17 cellular contexts compared by ENCODE assay signal in the genomic region with DNA sequence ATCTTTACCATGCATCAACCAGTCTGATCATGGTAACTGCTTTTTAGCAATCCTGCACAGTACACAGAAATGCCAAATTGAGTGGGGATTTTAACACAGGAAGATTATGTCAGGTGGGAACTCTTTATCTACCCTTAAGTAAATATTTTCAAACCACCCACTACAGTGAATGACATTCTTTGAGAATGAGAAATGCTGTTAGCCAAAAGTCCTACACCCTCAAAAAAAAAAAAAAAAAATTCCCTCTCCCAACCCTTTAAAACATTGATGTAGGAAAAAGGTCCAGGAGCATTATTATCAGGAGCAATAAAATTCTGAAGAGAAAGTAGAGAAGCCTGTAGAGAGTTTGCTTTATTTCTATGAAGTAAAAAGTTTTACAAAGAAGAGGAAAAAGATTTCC.
DNase-seq lines count a peak whose midpoint lies in the region; ATAC-seq and TF ChIP-seq lines count a peak whose summit lies in the region.
"Had no signal": no experiment of that assay in that cellular context is flagged by ENCODE, and none has a peak within 500 bp of the region (broad histone marks: within the 10 kb centered on the region; RNA-seq: fewer than 3 reads in every experiment).

No MANE protein-coding gene starts in this region.

- POLR2A ChIA-PET in Caco-2 (lab: Charles Lee), result no interaction called here
- POLR2A ChIA-PET in CD4-positive, alpha-beta memory T cell (lab: Charles Lee; ENCODE audit: partially characterized antibody), result no interaction called here

- CTCF ChIA-PET in Caco-2 (lab: Charles Lee), result no interaction called here
- CTCF ChIA-PET in CD4-positive, alpha-beta memory T cell (lab: Charles Lee; ENCODE audit: partially characterized antibody), result no interaction called here

- H3K36me3 ChIP-seq in Caco-2 (ENCODE audit: control insufficient read depth, insufficient read depth, low read length), result no peaks in the 10 kb centered on the region
- H3K36me3 ChIP-seq in CD4-positive, alpha-beta memory T cell (ENCODE audit: insufficient read depth, low read length), result no peaks in the 10 kb centered on the region
- H3K36me3 ChIP-seq: BLaER1 treated with 17β-estradiol and CSF1 and Interleukin-3, amounts not matched to agents 10 nM and 100 nM; upper lobe of left lung had no signal

- intact Hi-C loops in Caco-2 (cut with micrococcal nuclease; ENCODE audit: unreplicated experiment), result loop anchor here (1.0 kb wide), 1 partner anchor 14 kb away; no protein-coding TSS in a partner anchor
- intact Hi-C loops in CD4-positive, alpha-beta memory T cell (cut with micrococcal nuclease), result no loop called here

- peak overlapping the region; percentile 60 for H3K27ac Mint-ChIP-seq in Caco-2 (ENCODE audit: unreplicated experiment)
- no peak overlapping the region for H3K27ac Mint-ChIP-seq in CD4-positive, alpha-beta memory T cell
- H3K27ac Mint-ChIP-seq: activated CD8-positive, alpha-beta T cell treated with anti-CD3 and anti-CD28 coated beads for 36 hours had no signal

- H3K9me3 ChIP-seq in Caco-2, result no peaks in the 10 kb centered on the region; the same call in 1 of the 2 replicates
- H3K9me3 ChIP-seq in CD4-positive, alpha-beta memory T cell (ENCODE audit: control insufficient read depth in 1 of 2, low read length in 2 of 2), result no peaks in the 10 kb centered on the region
- H3K9me3 ChIP-seq: BLaER1 treated with 17β-estradiol and CSF1 and Interleukin-3, amounts not matched to agents 10 nM and 100 nM; upper lobe of left lung had no signal

- no peak overlapping the region for H3K27ac ChIP-seq in CD4-positive, alpha-beta memory T cell (ENCODE audit: low read depth, low read length)
- H3K27ac ChIP-seq: BLaER1 treated with 17β-estradiol and CSF1 and Interleukin-3, amounts not matched to agents 10 nM and 100 nM; KMS-11; upper lobe of left lung had no signal

- peaks cover 43% of the 10 kb centered on the region for H3K4me1 Mint-ChIP-seq in Caco-2 (ENCODE audit: low read depth, unreplicated experiment)
- peaks cover 0 to 3% (median 0%) of the 10 kb centered on the region in 4 donors for H3K4me1 Mint-ChIP-seq in CD4-positive, alpha-beta memory T cell

- peak overlapping the region; percentile 32 for H3K4me3 Mint-ChIP-seq in Caco-2 (ENCODE audit: unreplicated experiment)
- no peak overlapping the region for H3K4me3 Mint-ChIP-seq in CD4-positive, alpha-beta memory T cell
- H3K4me3 Mint-ChIP-seq: activated CD8-positive, alpha-beta T cell treated with anti-CD3 and anti-CD28 coated beads for 36 hours had no signal

- peaks cover 12% of the 10 kb centered on the region for H3K9me3 Mint-ChIP-seq in Caco-2 (ENCODE audit: unreplicated experiment)
- no peaks in the 10 kb centered on the region for H3K9me3 Mint-ChIP-seq in CD4-positive, alpha-beta memory T cell
- H3K9me3 Mint-ChIP-seq: activated CD8-positive, alpha-beta T cell treated with anti-CD3 and anti-CD28 coated beads for 36 hours had no signal

- DNase-seq in Caco-2 (no peak), LoVo (ENCODE audit: low spot score) (peak; percentile 44), cardiac fibroblast (ENCODE audit: low read depth in 2 of 2) (peak; percentile 27 to 68), lung microvascular endothelial cell (ENCODE audit: low read depth in 2 of 2) (peak; percentile 32 to 80), NCI-H526 (lab: John Stamatoyannopoulos, UW) (no peak), GDM1 (lab: John Stamatoyannopoulos, UW) (no peak)
- DNase-seq in CD4-positive, alpha-beta memory T cell, result no peak
- DNase-seq: activated CD8-positive, alpha-beta T cell treated with anti-CD3 and anti-CD28 coated beads for 36 hours; activated gamma-delta T cell; hippocampal formation; left ventricle myocardium superior; stimulated activated naive CD4-positive, alpha-beta T cell; upper lobe of left lung had no signal

- no peaks in the 10 kb centered on the region for H3K27me3 Mint-ChIP-seq in Caco-2 (ENCODE audit: insufficient read depth, unreplicated experiment)
- no peaks in the 10 kb centered on the region for H3K27me3 Mint-ChIP-seq in CD4-positive, alpha-beta memory T cell
- H3K27me3 Mint-ChIP-seq: activated CD8-positive, alpha-beta T cell treated with anti-CD3 and anti-CD28 coated beads for 36 hours had no signal

- ATAC-seq in HG02763 (IDR thresholded peaks at IDR 0.05; ENCODE audit: unreplicated experiment), result no peak
- ATAC-seq: activated CD8-positive, alpha-beta T cell treated with anti-CD3 and anti-CD28 coated beads for 36 hours; left ventricle myocardium superior; sciatic nerve had no signal

- peaks cover 36% of the 10 kb centered on the region for H3K4me1 ChIP-seq in Caco-2
- H3K4me1 ChIP-seq in CD4-positive, alpha-beta memory T cell (ENCODE audit: insufficient read depth, low read length), result no peaks in the 10 kb centered on the region
- H3K4me1 ChIP-seq: BLaER1 treated with 17β-estradiol and CSF1 and Interleukin-3, amounts not matched to agents 10 nM and 100 nM had no signal

- BruUV-seq in Caco-2 (replicated peaks; lab: Mats Ljungman, UMichigan), result no TSS peak

- no peaks in the 10 kb centered on the region for H3K27me3 ChIP-seq in Caco-2 (replicated peaks; ENCODE audit: control insufficient read depth, insufficient read depth, low read length)
- no peaks in the 10 kb centered on the region for H3K27me3 ChIP-seq in CD4-positive, alpha-beta memory T cell (ENCODE audit: insufficient read depth, low read length)
- H3K27me3 ChIP-seq: BLaER1 treated with 17β-estradiol and CSF1 and Interleukin-3, amounts not matched to agents 10 nM and 100 nM; upper lobe of left lung had no signal

- TF ChIP-seq CTCF in Caco-2 (IDR thresholded peaks at IDR 0.05; ENCODE audit: insufficient read depth in 1 of 2, low read depth in 1 of 2, low read length in 1 of 2, severe bottlenecking in 1 of 2, unreplicated experiment in 1 of 2) (no peak), cardiac fibroblast (IDR thresholded peaks at IDR 0.05; ENCODE audit: low read depth, low read length) (no peak)

- no peak overlapping the region for H3K4me3 ChIP-seq in Caco-2 (ENCODE audit: low read depth, low read length)
- H3K4me3 ChIP-seq in cardiac fibroblast (replicated peaks in 1 of 2; ENCODE audit: low read depth in 2 of 2, low read length in 2 of 2), result no peak overlapping the region
- H3K4me3 ChIP-seq in CD4-positive, alpha-beta memory T cell (ENCODE audit: low read length in 2 of 2), result no peak overlapping the region
- H3K4me3 ChIP-seq: BLaER1 treated with 17β-estradiol and CSF1 and Interleukin-3, amounts not matched to agents 10 nM and 100 nM; upper lobe of left lung had no signal

- H3K36me3 Mint-ChIP-seq in Caco-2 (ENCODE audit: insufficient read depth, unreplicated experiment), result peaks cover 21% of the 10 kb centered on the region
- peaks cover 0 to 4% of the 10 kb centered on the region in 2 donors for H3K36me3 Mint-ChIP-seq in CD4-positive, alpha-beta memory T cell

Comparison
In these comparisons a context has a peak if more than half of its experiments do, and no peak if none do; other contexts are left out.
1. DNase-seq: peak in LoVo (single experiment), cardiac fibroblast (2 of 2) and lung microvascular endothelial cell (2 of 2); none in Caco-2 (0 of 2), CD4-positive, alpha-beta memory T cell (0 of 5), NCI-H526 (0 of 2) and GDM1 (single experiment).